Comparison of ENCODE assay signal across 18 cellular contexts in genomic region chr4:8571702-8572685, GRCh38. TPM values are rescaled to one million over a fixed set of nuclear protein-coding genes. Genes with fewer than 3 reads are reported as not detected.
A peak's percentile ranks its signal among the peaks of the same experiment; 100 is the strongest.
DNase-seq lines count a peak whose midpoint lies in the region; ATAC-seq and TF ChIP-seq lines count a peak whose summit lies in the region.
"Had no signal": no experiment of that assay in that cellular context is flagged by ENCODE, and none has a peak within 500 bp of the region (broad histone marks: within the 10 kb centered on the region; RNA-seq: fewer than 3 reads in every experiment).

No MANE protein-coding gene starts in this region.

- peak; percentile 50 for DNase-seq in GM23248
- DNase-seq in RKO (ENCODE audit: low spot score): peak; percentile 42
- DNase-seq in spleen: peak; percentile 57
- no peak for DNase-seq in progenitor cell of endocrine pancreas (ENCODE audit: low spot score, unreplicated experiment)
- DNase-seq in Calu3: no peak
- DNase-seq in sigmoid colon: no peak
- DNase-seq: CD8-positive, alpha-beta memory T cell; Karpas-422; NCI-H1105 treated with DMSO at 0.1 percent for 48 hours; NCI-H2029; NCI-H510A treated with DMSO at 0.1 percent for 48 hours; Right ventricle myocardium superior had no signal

- no peak overlapping the region for H3K9ac ChIP-seq in GM23248
- H3K9ac ChIP-seq: BLaER1 had no signal

- H3K4me3 ChIP-seq in GM23248 (no peak overlapping the region), spleen (no peak overlapping the region), sigmoid colon (no peak overlapping the region)
- H3K4me3 ChIP-seq: BLaER1 had no signal

- H3K9me2 ChIP-seq in GM23248 (ENCODE audit: insufficient read depth): no peaks in the 10 kb centered on the region

- no peaks in the 10 kb centered on the region for H3K36me3 ChIP-seq in GM23248 (ENCODE audit: low read depth)
- no peaks in the 10 kb centered on the region for H3K36me3 ChIP-seq in spleen
- H3K36me3 ChIP-seq in sigmoid colon: no peaks in the 10 kb centered on the region
- H3K36me3 ChIP-seq: BLaER1 had no signal

- intact Hi-C loops in spleen (cut with DNase I; ENCODE audit: low total_unique reads): no loop called here
- intact Hi-C loops in Calu3 (cut with micrococcal nuclease; ENCODE audit: unreplicated experiment): no loop called here
- intact Hi-C loops in sigmoid colon (cut with DNase I): no loop called here

- no peak overlapping the region for H2AFZ ChIP-seq in GM23248

- no peak overlapping the region for H3K27ac Mint-ChIP-seq in progenitor cell of endocrine pancreas
- no peak overlapping the region for H3K27ac Mint-ChIP-seq in Calu3 (ENCODE audit: unreplicated experiment)
- H3K27ac Mint-ChIP-seq: CD8-positive, alpha-beta memory T cell; T-helper 1 cell treated with Interleukin-12 subunit alpha and Interleukin-12 subunit beta and Interleukin-4 antibody, amounts not matched to agents 30 μg/mL and 1 μg/mL, for 36 hours had no signal

- in situ Hi-C loops in GM23248 (cut with MboI): no loop called here

- H3K4me1 ChIP-seq in GM23248 (ENCODE audit: insufficient read depth) (no peaks in the 10 kb centered on the region), spleen (no peaks in the 10 kb centered on the region), sigmoid colon (no peaks in the 10 kb centered on the region)
- H3K4me1 ChIP-seq: BLaER1 had no signal

- no peaks in the 10 kb centered on the region for H3K9me3 Mint-ChIP-seq in progenitor cell of endocrine pancreas (ENCODE audit: low read depth)
- no peaks in the 10 kb centered on the region for H3K9me3 Mint-ChIP-seq in Calu3 (ENCODE audit: low read depth, unreplicated experiment)
- H3K9me3 Mint-ChIP-seq: CD8-positive, alpha-beta memory T cell; T-helper 1 cell treated with Interleukin-12 subunit alpha and Interleukin-12 subunit beta and Interleukin-4 antibody, amounts not matched to agents 30 μg/mL and 1 μg/mL, for 36 hours had no signal

- H3K27me3 ChIP-seq in GM23248 (replicated peaks; ENCODE audit: insufficient read depth): peaks cover 8% of the 10 kb centered on the region; the same call in 1 of the 2 replicates
- peaks cover 0 to 3% (median 0%) of the 10 kb centered on the region in 7 donors for H3K27me3 ChIP-seq in spleen (replicated peaks in 1 of 7)
- H3K27me3 ChIP-seq in sigmoid colon: no peaks in the 10 kb centered on the region
- H3K27me3 ChIP-seq: BLaER1 had no signal

- H3K27ac ChIP-seq in GM23248 (no peak overlapping the region), spleen (no peak overlapping the region), sigmoid colon (no peak overlapping the region)
- H3K27ac ChIP-seq: BLaER1 had no signal

- TF ChIP-seq POLR2A in spleen (IDR thresholded peaks at IDR 0.05) (no peak), sigmoid colon (IDR thresholded peaks at IDR 0.05) (no peak)

- H3K27me3 Mint-ChIP-seq in progenitor cell of endocrine pancreas (peaks cover 9% of the 10 kb centered on the region), Calu3 (ENCODE audit: unreplicated experiment) (peaks cover 17% of the 10 kb centered on the region)

- H3K9me3 ChIP-seq in GM23248 (ENCODE audit: low read depth) (no peaks in the 10 kb centered on the region), spleen (no peaks in the 10 kb centered on the region), sigmoid colon (no peaks in the 10 kb centered on the region)
- H3K9me3 ChIP-seq: BLaER1 had no signal

- TF ChIP-seq EP300 in sigmoid colon (IDR thresholded peaks at IDR 0.05): no peak

- 32 to 43% methylated on average over 6 of the region's 6 CpGs for WGBS in GM23248 (ENCODE audit: low coverage in 1 of 2, low lambda C conversion rate in 2 of 2, missing lambda C conversion rate in 2 of 2), 2 experiments
- 73 to 86% (median 75%) methylated on average over 6 of the region's 6 CpGs for WGBS in spleen, 5 donors
- 60 to 74% methylated on average over 6 of the region's 6 CpGs for WGBS in sigmoid colon, 2 donors

- H3K36me3 Mint-ChIP-seq in progenitor cell of endocrine pancreas (ENCODE audit: insufficient read depth) (no peaks in the 10 kb centered on the region), Calu3 (ENCODE audit: insufficient read depth, unreplicated experiment) (no peaks in the 10 kb centered on the region)
- H3K36me3 Mint-ChIP-seq: CD8-positive, alpha-beta memory T cell had no signal

- H4K20me1 ChIP-seq in GM23248 (ENCODE audit: insufficient read depth): no peaks in the 10 kb centered on the region
- H4K20me1 ChIP-seq: BLaER1 had no signal

- BruUV-seq in Calu3 (replicated peaks; lab: Mats Ljungman, UMichigan): no TSS peak

- CTCF ChIA-PET in Calu3 (lab: Charles Lee): no interaction called here

- peaks cover 2% of the 10 kb centered on the region for H3K4me1 Mint-ChIP-seq in progenitor cell of endocrine pancreas (ENCODE audit: low read depth)
- H3K4me1 Mint-ChIP-seq in Calu3 (ENCODE audit: low read depth, unreplicated experiment): no peaks in the 10 kb centered on the region
- H3K4me1 Mint-ChIP-seq: CD8-positive, alpha-beta memory T cell had no signal

- peak; percentile 81 for ATAC-seq in esophagus mucosa
- no peak for ATAC-seq in GM21825 (IDR thresholded peaks at IDR 0.05; ENCODE audit: unreplicated experiment)
- ATAC-seq: SK-N-SH treated with all-trans-retinoic acid at 6 μM for 48 hours had no signal

- H3F3A ChIP-seq in GM23248 (ENCODE audit: insufficient read depth): no peaks in the 10 kb centered on the region

- no peak for TF ChIP-seq CTCF in spleen (IDR thresholded peaks at IDR 0.05 in 8 of 11, conservative IDR thresholded peaks at IDR 0.05 in 3 of 11)
- TF ChIP-seq CTCF in progenitor cell of endocrine pancreas (IDR thresholded peaks at IDR 0.05; ENCODE audit: unreplicated experiment): no peak
- no peak for TF ChIP-seq CTCF in Calu3 (IDR thresholded peaks at IDR 0.05; ENCODE audit: unreplicated experiment)
- TF ChIP-seq CTCF in sigmoid colon (IDR thresholded peaks at IDR 0.05): no peak

- no peak overlapping the region for H3K4me3 Mint-ChIP-seq in progenitor cell of endocrine pancreas (ENCODE audit: low read depth)
- H3K4me3 Mint-ChIP-seq in Calu3 (ENCODE audit: low read depth, unreplicated experiment): no peak overlapping the region
- H3K4me3 Mint-ChIP-seq: CD8-positive, alpha-beta memory T cell; T-helper 1 cell treated with Interleukin-12 subunit alpha and Interleukin-12 subunit beta and Interleukin-4 antibody, amounts not matched to agents 30 μg/mL and 1 μg/mL, for 36 hours had no signal

- no peaks in the 10 kb centered on the region for H3K79me2 ChIP-seq in GM23248 (ENCODE audit: insufficient read depth)

- no peak overlapping the region for H3K4me2 ChIP-seq in GM23248 (ENCODE audit: unreplicated experiment)
- H3K4me2 ChIP-seq: BLaER1 had no signal

RNA-seq across cellular contexts. Expression of gene GPR78, which starts 8.2 kb away (rescaled TPM):
- not detected in 2 replicates for total RNA-seq in GM23248 (2014; rRNA removed; shearing (Covaris generic))
- 0.05 TPM in 2 replicates for polyA plus RNA-seq in GM23248 (2016; fragmentation: Nextera tagmentation; extraction: Ambion mirVana)
- 6.4 TPM for total RNA-seq in esophagus mucosa
- total RNA-seq in spleen: 1 to 10 TPM in 1 of 7 donors, under 1 TPM in 3, not detected in 3; 0.07 to 1.5 (median 0.14) TPM
- polyA plus RNA-seq in spleen: under 1 TPM in 1 of 3 donors, not detected in 2; 0.09 TPM
- total RNA-seq in progenitor cell of endocrine pancreas: 0.31 TPM in 1 of 2 replicates, not detected in the other
- total RNA-seq in Calu3 (2022): 0.20 TPM in 1 of 2 replicates, not detected in the other
- total RNA-seq in sigmoid colon: under 1 TPM in 1 of 4 donors, not detected in 3; 0.28 TPM
- under 1 TPM in 1 of 3 donors, not detected in 2; 0.04 TPM for polyA plus RNA-seq in sigmoid colon
- total RNA-seq: CD8-positive, alpha-beta memory T cell; OCI-LY7; Right ventricle myocardium superior had no signal
- polyA plus RNA-seq: CD8-positive, alpha-beta memory T cell had no signal

RNA-seq across cellular contexts. Expression of gene CPZ, which starts 20.6 kb away (rescaled TPM):
- total RNA-seq in GM23248 (2014; rRNA removed; shearing (Covaris generic)): 13.4 and 14.0 TPM in 2 replicates
- 19.0 and 19.3 TPM in 2 replicates for polyA plus RNA-seq in GM23248 (2016; fragmentation: Nextera tagmentation; extraction: Ambion mirVana)
- total RNA-seq in esophagus mucosa: 0.80 TPM
- total RNA-seq in spleen: 1 to 10 TPM in 3 of 7 donors, under 1 TPM in 3, not detected in 1; 0.57 to 8.5 (median 1.2) TPM
- under 1 TPM; 0.11 to 0.96 (median 0.73) TPM for polyA plus RNA-seq in spleen
- 0.19 and 0.29 TPM in 2 replicates for total RNA-seq in progenitor cell of endocrine pancreas
- not detected in 2 replicates for total RNA-seq in Calu3 (2022)
- 1 to 10 TPM in 3 of 4 donors, under 1 TPM in 1; 0.54 to 8.3 (median 3.0) TPM for total RNA-seq in sigmoid colon
- polyA plus RNA-seq in sigmoid colon: 1 to 10 TPM in 2 of 3 donors, under 1 TPM in 1; 0.46 to 2.4 (median 1.8) TPM
- total RNA-seq: CD8-positive, alpha-beta memory T cell; OCI-LY7; Right ventricle myocardium superior had no signal
- polyA plus RNA-seq: CD8-positive, alpha-beta memory T cell had no signal

Comparison
In these comparisons a context has a peak if more than half of its experiments do, and no peak if none do; other contexts are left out.
1. DNase-seq: peak in GM23248 (single experiment), RKO (single experiment) and spleen (single experiment); none in progenitor cell of endocrine pancreas (single experiment), Calu3 (single experiment) and sigmoid colon (single experiment).